Comparison of ENCODE assay signal across 1 cellular context in genomic region chr3:43872901-43873300, GRCh38.
TF ChIP-seq lines count a peak whose summit lies in the region.

No MANE protein-coding gene starts in this region.

TF ChIP-seq in WTC11, 78 proteins besides CTCF, POLR2A, EP300 and RAD21 (continued from another document):
- TF ChIP-seq ARID4B (CRISPR knock-in tag; IDR thresholded peaks at IDR 0.05; ENCODE audit: borderline replicate concordance) (no peak), AR (CRISPR knock-in tag; IDR thresholded peaks at IDR 0.05) (no peak), SMAD4 (CRISPR knock-in tag; IDR thresholded peaks at IDR 0.05) (no peak), ZNF219 (CRISPR knock-in tag; IDR thresholded peaks at IDR 0.05; ENCODE audit: borderline replicate concordance) (no peak), ZNF263 (CRISPR knock-in tag; IDR thresholded peaks at IDR 0.05; ENCODE audit: low read depth) (no peak), ESRRA (CRISPR knock-in tag; IDR thresholded peaks at IDR 0.05; ENCODE audit: borderline replicate concordance) (no peak)
